29 cellular contexts compared by ENCODE assay signal in genomic region chr20:44399446-44399845, GRCh38. TPM values are rescaled to one million over a fixed set of nuclear protein-coding genes. Genes with fewer than 3 reads are reported as not detected.
"Had no signal": no experiment of that assay in that cellular context is flagged by ENCODE, and none has a peak within 500 bp of the region (broad histone marks: within the 10 kb centered on the region; RNA-seq: fewer than 3 reads in every experiment).

No MANE protein-coding gene starts in this region.

- H3K9me3 ChIP-seq: adrenal gland, MG63, SJCRH30, SK-N-SH had no signal

- DNase-seq: activated CD4-positive, alpha-beta T cell treated with anti-CD3 and anti-CD28 coated beads for 4 hours; activated CD8-positive, alpha-beta memory T cell treated with anti-CD3 and anti-CD28 coated beads, Interleukin-2, amount 50 U/mL, for 4 hours; activated CD8-positive, alpha-beta T cell treated with anti-CD3 and anti-CD28 coated beads for 36 hours; activated naive CD4-positive, alpha-beta T cell treated with anti-CD3 and anti-CD28 coated beads, Interleukin-2, amount 50 U/mL, for 16 hours; activated naive CD8-positive, alpha-beta T cell treated with anti-CD3 and anti-CD28 coated beads, Interleukin-2, amount 10 ng/mL, durations not matched to agents 7 days and 5 days; activated T-cell treated with anti-CD3 and anti-CD28 coated beads, Interleukin-2, amount 50 U/mL, for 72 hours; anterior cingulate cortex; MG63; MV-4-11; NCI-H1092 treated with DMSO at 0.1 percent for 48 hours; NCI-H1436; NCI-H1694 treated with DMSO at 0.1 percent for 48 hours; NCI-H2029 treated with DMSO at 0.1 percent for 48 hours; NCI-H510A treated with DMSO at 0.1 percent for 48 hours; NCI-H69; NK-92 treated with Interleukin-12 subunit alpha and Interleukin-12 subunit beta, amount 100 ng/mL, for 24 hours; OCI-M1; RPMI8226; SJCRH30; SK-N-SH; T-helper 1 cell had no signal

- H3K27ac ChIP-seq: adrenal gland, SJCRH30, VCaP had no signal

- H3K4me3 ChIP-seq: adrenal gland, MG63, SJCRH30 had no signal

- H3K4me1 ChIP-seq: adrenal gland, SJCRH30 had no signal

- H3K4me2 ChIP-seq: SK-N-SH had no signal

- ATAC-seq: activated CD4-positive, CD25-positive, alpha-beta regulatory T cell treated with anti-CD3 and anti-CD28 coated beads, Interleukin-2, amount 50 U/mL, for 24 hours; activated CD8-positive, alpha-beta T cell treated with anti-CD3 and anti-CD28 coated beads for 36 hours; activated T-cell treated with anti-CD3 and anti-CD28 coated beads, Interleukin-2, amount 50 U/mL, for 72 hours; Panc1; Right ventricle myocardium inferior had no signal

- H3K27me3 ChIP-seq: adrenal gland, MG63 had no signal

- H3K9ac ChIP-seq: SK-N-SH had no signal

- H3K36me3 ChIP-seq: adrenal gland, MG63, SJCRH30 had no signal

RNA-seq across cellular contexts. Expression of gene HNF4A, which starts 43.9 kb away (rescaled TPM):
- total RNA-seq: activated CD8-positive, alpha-beta T cell treated with anti-CD3 and anti-CD28 coated beads for 36 hours; activated naive CD8-positive, alpha-beta T cell treated with anti-CD3 and anti-CD28 coated beads, Interleukin-2, amount 10 ng/mL, durations not matched to agents 7 days and 5 days; activated T-cell treated with anti-CD3 and anti-CD28 coated beads, Interleukin-2, amount 50 U/mL, for 72 hours; activated T-helper 2 cell treated with anti-CD3 and anti-CD28 coated beads, Interferon-gamma antibody, Interleukin-2, Interleukin-4, amounts not matched to agents 10 μg/mL and 5 μg/mL and 100 μg/mL, durations not matched to agents 14 hours and 24 hours and 36 hours; cardiac septum; Right ventricle myocardium inferior; SJCRH30; T-helper 2 cell treated with Interferon-gamma antibody and Interleukin-4, amounts not matched to agents 100 ng/mL and 5 ng/mL, for 36 hours had no signal
- polyA plus RNA-seq: SK-N-SH had no signal
